ENCODE assay signal across 8 cellular contexts in genomic region chr12:42237052-42237852, GRCh38. TPM values are rescaled to one million over a fixed set of nuclear protein-coding genes. Genes with fewer than 3 reads are reported as not detected.
A peak's percentile ranks its signal among the peaks of the same experiment; 100 is the strongest.
DNase-seq lines count a peak whose midpoint lies in the region; ATAC-seq and TF ChIP-seq lines count a peak whose summit lies in the region.

No MANE protein-coding gene starts in this region.

- no peaks in the 10 kb centered on the region for H3F3A ChIP-seq in neural cell (ENCODE audit: insufficient read depth, low read length, poor library complexity, severe bottlenecking)

- peak; percentile 80 for ATAC-seq in GM21723 (IDR thresholded peaks at IDR 0.05; ENCODE audit: unreplicated experiment)
- ATAC-seq in RWPE2 (ENCODE audit: low read depth), result peak; percentile 74

- intact Hi-C loops in stomach (cut with DNase I; ENCODE audit: low total_unique reads), result loop anchor here (5.0 kb wide), 1 partner anchor 90 kb away; no protein-coding TSS in a partner anchor

- no peaks in the 10 kb centered on the region for H4K20me1 ChIP-seq in neural cell (ENCODE audit: insufficient read depth)

- H3K4me3 ChIP-seq in RWPE2 (ENCODE audit: severe bottlenecking) (peak overlapping the region; percentile 98), fibroblast of villous mesenchyme (ENCODE audit: low read depth, low read length) (peak overlapping the region; percentile 73), neural cell (ENCODE audit: low read length) (peak overlapping the region; percentile 94), stomach (peak overlapping the region; percentile 72 to 98 (median 92))

- WGBS in stomach, 5 donors, result 0 to 3% (median 1%) methylated on average over 13 to 56 of the region's 56 CpGs

- TF ChIP-seq POLR2A in stomach (IDR thresholded peaks at IDR 0.05), result no peak

- H3K36me3 ChIP-seq in RWPE2 (ENCODE audit: low read depth) (peaks cover 24% of the 10 kb centered on the region), neural cell (ENCODE audit: insufficient read depth, low read length) (no peaks in the 10 kb centered on the region), stomach (peaks cover 0 to 10% (median 6%) of the 10 kb centered on the region in 4 donors)

- peak; percentile 35 for TF ChIP-seq CTCF in RWPE2 (IDR thresholded peaks at IDR 0.05; ENCODE audit: poor library complexity, severe bottlenecking)
- peak; percentile 44 for TF ChIP-seq CTCF in fibroblast of villous mesenchyme (IDR thresholded peaks at IDR 0.05; ENCODE audit: insufficient read depth, low read depth, low read length)
- peak; percentile 78 for TF ChIP-seq CTCF in neural cell (IDR thresholded peaks at IDR 0.05; ENCODE audit: poor library complexity, severe bottlenecking)
- peak in 4 of 7 experiments; percentile 21 to 37 (median 25) for TF ChIP-seq CTCF in stomach (IDR thresholded peaks at IDR 0.05)

- peaks cover 18% of the 10 kb centered on the region for H3K4me1 ChIP-seq in RWPE2 (ENCODE audit: insufficient read depth, poor library complexity, severe bottlenecking)
- H3K4me1 ChIP-seq in stomach, result peaks cover 19 to 55% (median 31%) of the 10 kb centered on the region in 4 donors

- peak; percentile 42 for TF ChIP-seq RAD21 in neural cell (conservative IDR thresholded peaks at IDR 0.05)

- H3K9me3 ChIP-seq in RWPE2 (ENCODE audit: severe bottlenecking) (no peaks in the 10 kb centered on the region), neural cell (ENCODE audit: low read length) (no peaks in the 10 kb centered on the region), stomach (no peaks in the 10 kb centered on the region)

- peak; percentile 81 for DNase-seq in EH (ENCODE audit: low read depth)
- DNase-seq in KBM-7, result peak; percentile 76
- no peak for DNase-seq in RWPE2 (ENCODE audit: low spot score)
- DNase-seq in activated effector memory CD4-positive, alpha-beta T cell treated with Interleukin-2 at 50 U/mL for 16 hours, result peak; percentile 58
- DNase-seq in fibroblast of villous mesenchyme (ENCODE audit: low read depth), result peak; percentile 78
- DNase-seq in stomach, result peak; percentile 79

- peak overlapping the region; percentile 93 for H3K4me2 ChIP-seq in neural cell (ENCODE audit: low read length)

- peak overlapping the region; percentile 83 for H3K9ac ChIP-seq in neural cell (ENCODE audit: low read length)

- no peaks in the 10 kb centered on the region for H3K27me3 ChIP-seq in RWPE2 (ENCODE audit: insufficient read depth, poor library complexity, severe bottlenecking)
- H3K27me3 ChIP-seq in neural cell (ENCODE audit: insufficient read depth, low read depth, low read length), result no peaks in the 10 kb centered on the region
- no peaks in the 10 kb centered on the region for H3K27me3 ChIP-seq in stomach

- H3K79me2 ChIP-seq in neural cell (replicated peaks; ENCODE audit: insufficient read depth, low read length), result peaks cover 49% of the 10 kb centered on the region

- H2AFZ ChIP-seq in neural cell (ENCODE audit: low read depth, low read length), result no peak overlapping the region

- no peaks in the 10 kb centered on the region for H3K9me2 ChIP-seq in neural cell (ENCODE audit: insufficient read depth, low read length)

- peak overlapping the region; percentile 56 for H3K27ac ChIP-seq in RWPE2 (ENCODE audit: poor library complexity, severe bottlenecking)
- H3K27ac ChIP-seq in neural cell (ENCODE audit: low read length), result peak overlapping the region; percentile 81
- peak overlapping the region; percentile 91 to 100 (median 94) for H3K27ac ChIP-seq in stomach

- in situ Hi-C loops in KBM-7 (cut with MboI; ENCODE audit: low pct_unique_long_range_greater_than_20kb, low sequenced_read_pairs), result no loop called here

- TF ChIP-seq EP300 in neural cell (conservative IDR thresholded peaks at IDR 0.05; ENCODE audit: poor library complexity, severe bottlenecking) (no peak), stomach (IDR thresholded peaks at IDR 0.05) (no peak)

TF ChIP-seq in neural cell, 6 proteins besides CTCF, POLR2A, EP300 and RAD21:
- no peak for TF ChIP-seq EZH2 (IDR thresholded peaks at IDR 0.05; ENCODE audit: borderline replicate concordance, insufficient read depth, low read length, poor library complexity, severe bottlenecking)
- peak; percentile 44 for TF ChIP-seq REST (IDR thresholded peaks at IDR 0.05; ENCODE audit: borderline replicate concordance)
- TF ChIP-seq MXI1 (conservative IDR thresholded peaks at IDR 0.05; ENCODE audit: poor library complexity, severe bottlenecking), result peak; percentile 36
- no peak for TF ChIP-seq TAF1 (IDR thresholded peaks at IDR 0.05; ENCODE audit: low read depth)
- peak; percentile 81 for TF ChIP-seq POLR2AphosphoS5 (IDR thresholded peaks at IDR 0.05)
- peak; percentile 62 for TF ChIP-seq SMC3 (conservative IDR thresholded peaks at IDR 0.05; ENCODE audit: poor library complexity)
TF ChIP-seq in neural cell: peak in this region for 4.

RNA-seq across cellular contexts. Expression of gene YAF2, which starts 0.8 kb away (rescaled TPM):
- total RNA-seq in fibroblast of villous mesenchyme (14.2 and 20.7 TPM in 2 replicates), stomach (10 to 100 TPM; 36.5 to 91.0 (median 45.8) TPM)
- polyA plus RNA-seq in neural cell (31.1 and 44.1 TPM in 2 replicates), stomach (10 to 100 TPM in 1 of 3 donors, 1 to 10 TPM in 2; 8.7 to 27.2 (median 9.7) TPM)
- polyA minus RNA-seq in neural cell, result 68.2 and 84.4 TPM in 2 replicates

Comparison
In these comparisons a context has a peak if more than half of its experiments do, and no peak if none do; other contexts are left out.
1. CTCF ChIP-seq: peak in every context shown above with its lines; median percentile 78 in neural cell; 44 in fibroblast of villous mesenchyme; 35 in RWPE2; 25 in stomach.